Comparison of ENCODE assay signal across 26 cellular contexts in genomic region chr6:20252311-20252710, GRCh38. TPM values are rescaled to one million over a fixed set of nuclear protein-coding genes. Genes with fewer than 3 reads are reported as not detected.
DNase-seq lines count a peak whose midpoint lies in the region; ATAC-seq and TF ChIP-seq lines count a peak whose summit lies in the region.
"Had no signal": no experiment of that assay in that cellular context is flagged by ENCODE, and none has a peak within 500 bp of the region (broad histone marks: within the 10 kb centered on the region; RNA-seq: fewer than 3 reads in every experiment).

No MANE protein-coding gene starts in this region.

- no peak for ATAC-seq in GM19467 (IDR thresholded peaks at IDR 0.05; ENCODE audit: unreplicated experiment)
- ATAC-seq: activated CD8-positive, alpha-beta T cell treated with anti-CD3 and anti-CD28 coated beads, Interleukin-2, amount 10 ng/mL, durations not matched to agents 7 days and 5 days; GM23338; left lobe of liver; stimulated activated memory B cell treated with anti-CD40 and anti-IgM and Interleukin-4, amounts not matched to agents 10 μg/mL and 1 μg/mL and 100 μg/mL, for 72 hours had no signal

- no peaks in the 10 kb centered on the region for H3K79me2 ChIP-seq in Karpas-422 (ENCODE audit: low read length)

- no peak overlapping the region for H3K9ac ChIP-seq in Karpas-422 (ENCODE audit: low read length)

- TF ChIP-seq CTCF in fibroblast of mammary gland (conservative IDR thresholded peaks at IDR 0.05; ENCODE audit: control insufficient read depth, insufficient read depth, low read depth, low read length) = no peak

- no peaks in the 10 kb centered on the region for H3K9me3 ChIP-seq in Karpas-422 (ENCODE audit: low read length)
- H3K9me3 ChIP-seq: Caco-2, ovary, uterus had no signal

- no peaks in the 10 kb centered on the region for H3K4me1 ChIP-seq in Karpas-422 (ENCODE audit: low read length)
- H3K4me1 ChIP-seq: Caco-2, uterus had no signal

- H3K9me2 ChIP-seq in Karpas-422 (replicated peaks; ENCODE audit: insufficient read depth, low read length) = no peaks in the 10 kb centered on the region

- H3K27me3 ChIP-seq in Karpas-422 (ENCODE audit: low read length) = no peaks in the 10 kb centered on the region
- H3K27me3 ChIP-seq: dorsolateral prefrontal cortex, ovary, uterus had no signal

- H3K4me2 ChIP-seq in Karpas-422 (ENCODE audit: low read depth, low read length, poor library complexity, severe bottlenecking) = no peak overlapping the region
- H3K4me2 ChIP-seq: GM23338 had no signal

- no peak overlapping the region for H3K27ac ChIP-seq in Karpas-422 (ENCODE audit: low read length)
- H3K27ac ChIP-seq: dorsolateral prefrontal cortex, ovary, uterus had no signal

- H3K36me3 ChIP-seq in Karpas-422 (ENCODE audit: insufficient read depth, low read length) = no peaks in the 10 kb centered on the region
- H3K36me3 ChIP-seq: ovary, uterus had no signal

- H3K4me3 ChIP-seq in Karpas-422 (ENCODE audit: low read length) (no peak overlapping the region), fibroblast of mammary gland (ENCODE audit: control insufficient read depth, low read depth, low read length) (no peak overlapping the region)
- H3K4me3 ChIP-seq: dorsolateral prefrontal cortex, GM23338, ovary, uterus had no signal

- no peaks in the 10 kb centered on the region for H4K20me1 ChIP-seq in Karpas-422 (ENCODE audit: insufficient read depth, low read depth, low read length)

- DNase-seq in NCI-H1105 treated with DMSO at 0.1 percent for 48 hours (lab: John Stamatoyannopoulos, UW) (peak; percentile 26), NCI-H1105 (lab: John Stamatoyannopoulos, UW) (no peak), Karpas-422 (peak; percentile 15), NCI-H446 treated with DMSO at 0.1 percent for 48 hours (lab: John Stamatoyannopoulos, UW) (peak; percentile 3), fibroblast of mammary gland (ENCODE audit: low read depth) (peak; percentile 5), dedifferentiated amniotic fluid mesenchymal stem cell (ENCODE audit: extremely low spot score) (no peak), NCI-H2227 (lab: John Stamatoyannopoulos, UW; ENCODE audit: unreplicated experiment) (no peak)
- DNase-seq: activated CD4-positive, alpha-beta T cell treated with anti-CD3 and anti-CD28 coated beads for 4 hours; activated CD8-positive, alpha-beta T cell treated with anti-CD3 and anti-CD28 coated beads, Interleukin-2, amount 10 ng/mL, durations not matched to agents 7 days and 5 days; activated naive CD4-positive, alpha-beta T cell treated with anti-CD3 and anti-CD28 coated beads, Interleukin-2, amount 50 U/mL, for 16 hours; amniotic stem cell; Caco-2; cerebellar nuclear complex; dorsolateral prefrontal cortex; IMR-90; NCI-H1092 treated with DMSO at 0.1 percent for 48 hours; NCI-H2081 treated with DMSO at 0.1 percent for 48 hours; NCI-H82; ovary; SW 1271; T-helper 9 cell; uterus had no signal

- no peak overlapping the region for H2AFZ ChIP-seq in Karpas-422 (ENCODE audit: low read length)
- H2AFZ ChIP-seq: GM23338 had no signal

RNA-seq across cellular contexts. Expression of gene MBOAT1, which starts 40.0 kb away (rescaled TPM):
- not detected in 2 replicates for total RNA-seq in Karpas-422 (2014; rRNA removed; shearing (Covaris generic); ENCODE audit: low replicate concordance)

Comparison
In these comparisons a context has a peak if more than half of its experiments do, and no peak if none do; other contexts are left out.
1. DNase-seq: peak in NCI-H1105 treated with DMSO at 0.1 percent for 48 hours (single experiment), Karpas-422 (single experiment), NCI-H446 treated with DMSO at 0.1 percent for 48 hours (single experiment) and fibroblast of mammary gland (single experiment); none in NCI-H1105 (single experiment), dedifferentiated amniotic fluid mesenchymal stem cell (single experiment) and NCI-H2227 (single experiment).